Comparison of ENCODE assay signal across 19 cellular contexts in genomic region chr5:17261075-17261474, GRCh38.
"Had no signal": no experiment of that assay in that cellular context is flagged by ENCODE, and none has a peak within 500 bp of the region (broad histone marks: within the 10 kb centered on the region; RNA-seq: fewer than 3 reads in every experiment).

No MANE protein-coding gene starts in this region.

- H3K27ac ChIP-seq: right atrium auricular region, tibial nerve, vagina had no signal

- H3K9me3 ChIP-seq: right atrium auricular region, tibial nerve, vagina had no signal

- ATAC-seq: natural killer cell had no signal

- H3K27me3 Mint-ChIP-seq: activated T-cell treated with anti-CD3 and anti-CD28 coated beads, Interleukin-2, amount 50 U/mL, for 24 hours; progenitor cell of endocrine pancreas had no signal

- H3K27me3 ChIP-seq: right atrium auricular region, tibial nerve, vagina had no signal

- H3K36me3 Mint-ChIP-seq: natural killer cell had no signal

- H3K4me1 ChIP-seq: right atrium auricular region, tibial nerve, vagina had no signal

- H3K4me3 ChIP-seq: right atrium auricular region, tibial nerve, vagina had no signal

- DNase-seq: activated CD4-positive, alpha-beta T cell treated with anti-CD3 and anti-CD28 coated beads for 1 hour; activated CD4-positive, alpha-beta T cell treated with anti-CD3 and anti-CD28 coated beads, Interleukin-2, amount 50 U/mL, for 4 hours; activated effector memory CD4-positive, alpha-beta T cell treated with Interleukin-2 at 50 U/mL for 16 hours; activated naive CD4-positive, alpha-beta T cell treated with anti-CD3 and anti-CD28 coated beads, Interleukin-2, amount 50 U/mL, for 16 hours; activated T-cell treated with anti-CD3 and anti-CD28 coated beads, Interleukin-2, amount 50 U/mL, for 24 hours; hypothalamus; kidney; mesendoderm; natural killer cell; nucleus accumbens; small intestine; stimulated activated CD4-positive, alpha-beta T cell treated with anti-CD3 and anti-CD28 coated beads, Interleukin-4, amount 100 ng/mL, for 24 hours; stimulated activated naive CD4-positive, alpha-beta T cell treated with Interleukin-2 at 50 U/mL for 16 hours; substantia nigra; T-helper 9 cell had no signal

- H3K4me3 Mint-ChIP-seq: activated T-cell treated with anti-CD3 and anti-CD28 coated beads, Interleukin-2, amount 50 U/mL, for 24 hours; natural killer cell had no signal

- H3K36me3 ChIP-seq: right atrium auricular region, tibial nerve, vagina had no signal

- H3K27ac Mint-ChIP-seq: activated T-cell treated with anti-CD3 and anti-CD28 coated beads, Interleukin-2, amount 50 U/mL, for 24 hours; natural killer cell; progenitor cell of endocrine pancreas had no signal

- H3K4me1 Mint-ChIP-seq: natural killer cell had no signal
